ENCODE assay signal across 1 cellular context in genomic region chr19:6576869-6577281, GRCh38.
TF ChIP-seq lines count a peak whose summit lies in the region.

No MANE protein-coding gene starts in this region.

TF ChIP-seq in K562, 482 proteins besides CTCF, POLR2A, EP300 and RAD21 (continues in another document):
- TF ChIP-seq E2F4 (CRISPR knock-in tag; IDR thresholded peaks at IDR 0.05; ENCODE audit: low read depth) = no peak
- no peak for TF ChIP-seq ZNF311 (CRISPR knock-in tag; IDR thresholded peaks at IDR 0.05)
- no peak for TF ChIP-seq GABPB1 (CRISPR knock-in tag; IDR thresholded peaks at IDR 0.05)
- TF ChIP-seq MGA (IDR thresholded peaks at IDR 0.05) = no peak
- TF ChIP-seq ZFX (CRISPR knock-in tag; IDR thresholded peaks at IDR 0.05) = no peak
- no peak for TF ChIP-seq NBN (IDR thresholded peaks at IDR 0.05; ENCODE audit: low read depth)
- 0 out of 2 replicates have a peak, but pooled peaks have one; percentile 36 for TF ChIP-seq CUX1 (CRISPR knock-in tag; IDR thresholded peaks at IDR 0.05)
- TF ChIP-seq SREBF1 (IDR thresholded peaks at IDR 0.05; ENCODE audit: borderline replicate concordance, low read depth, low read length) = no peak
- TF ChIP-seq ARNT (IDR thresholded peaks at IDR 0.05) = peak in 1 of 2 experiments; percentile 64; a peak in 1 of 4 replicates
- TF ChIP-seq SRSF3 (IDR thresholded peaks at IDR 0.05; ENCODE audit: insufficient read depth, low read length) = no peak
- no peak for TF ChIP-seq PPARD (CRISPR knock-in tag; IDR thresholded peaks at IDR 0.05)
- no peak for TF ChIP-seq MIER1 (IDR thresholded peaks at IDR 0.05; ENCODE audit: low read depth)
- TF ChIP-seq PHTF2 (CRISPR knock-in tag; IDR thresholded peaks at IDR 0.05) = no peak
- no peak for TF ChIP-seq RHOXF2B (CRISPR knock-in tag; conservative IDR thresholded peaks at IDR 0.05)
- TF ChIP-seq SP1 (CRISPR knock-in tag; IDR thresholded peaks at IDR 0.05) = 0 out of 2 replicates have a peak, but pooled peaks have one; percentile 38
- TF ChIP-seq KDM1A (IDR thresholded peaks at IDR 0.05) = peak; percentile 84 to 89
- TF ChIP-seq CGGBP1 (CRISPR knock-in tag; IDR thresholded peaks at IDR 0.05) = no peak
- no peak for TF ChIP-seq CREBBP (IDR thresholded peaks at IDR 0.05; ENCODE audit: low read depth, low read length)
- TF ChIP-seq DPF2 (IDR thresholded peaks at IDR 0.05) = peak; percentile 49; the same call in 1 of the 2 replicates
- no peak for TF ChIP-seq NONO (IDR thresholded peaks at IDR 0.05; ENCODE audit: low read depth in 2 of 2, low read length in 1 of 2)
- TF ChIP-seq CBFA2T3 (IDR thresholded peaks at IDR 0.05) = peak; percentile 88
- no peak for TF ChIP-seq SNIP1 (IDR thresholded peaks at IDR 0.05; ENCODE audit: low read depth)
- TF ChIP-seq SPI1 (IDR thresholded peaks at IDR 0.05; ENCODE audit: borderline replicate concordance, low read depth, low read length) = no peak
- TF ChIP-seq JUND (IDR thresholded peaks at IDR 0.05; ENCODE audit: borderline replicate concordance, low read depth, low read length) = no peak
- no peak for TF ChIP-seq JUND (tag; IDR thresholded peaks at IDR 0.05; ENCODE audit: borderline replicate concordance, low read depth, low read length)
- no peak for TF ChIP-seq SAP30 (IDR thresholded peaks at IDR 0.05; ENCODE audit: borderline replicate concordance, insufficient read depth, low read depth, low read length, poor library complexity, severe bottlenecking)
- no peak for TF ChIP-seq ZSCAN29 (IDR thresholded peaks at IDR 0.05)
- no peak for TF ChIP-seq HNRNPLL (IDR thresholded peaks at IDR 0.05; ENCODE audit: low read depth, low read length, poor library complexity, severe bottlenecking)
- no peak for TF ChIP-seq ZNF174 (CRISPR knock-in tag; IDR thresholded peaks at IDR 0.05)
- peak; percentile 57 for TF ChIP-seq NFIC (IDR thresholded peaks at IDR 0.05)
- TF ChIP-seq EP400 (IDR thresholded peaks at IDR 0.05) = no peak
- no peak for TF ChIP-seq MAZ (CRISPR knock-in tag; conservative IDR thresholded peaks at IDR 0.05 in 1 of 2, IDR thresholded peaks at IDR 0.05 in 1 of 2)
- 0 out of 2 replicates have a peak, but pooled peaks have one; percentile 22 for TF ChIP-seq SMARCE1 (IDR thresholded peaks at IDR 0.05)
- no peak for TF ChIP-seq HIVEP1 (CRISPR knock-in tag; IDR thresholded peaks at IDR 0.05)
- TF ChIP-seq PCBP2 (IDR thresholded peaks at IDR 0.05; ENCODE audit: low read depth, low read length, poor library complexity, severe bottlenecking) = no peak
- no peak for TF ChIP-seq MLLT1 (IDR thresholded peaks at IDR 0.05)
- peak; percentile 92 for TF ChIP-seq PKNOX1 (IDR thresholded peaks at IDR 0.05)
- no peak for TF ChIP-seq BHLHE40 (IDR thresholded peaks at IDR 0.05; ENCODE audit: low read length)
- peak in 1 of 2 experiments; percentile 35; a peak in 1 of 4 replicates for TF ChIP-seq HDAC1 (IDR thresholded peaks at IDR 0.05)
- no peak for TF ChIP-seq ZNF431 (CRISPR knock-in tag; IDR thresholded peaks at IDR 0.05)
- TF ChIP-seq IRF9 (tag; IDR thresholded peaks at IDR 0.05) = no peak
- TF ChIP-seq NFATC3 (IDR thresholded peaks at IDR 0.05) = no peak
- no peak for TF ChIP-seq OTX1 (CRISPR knock-in tag; IDR thresholded peaks at IDR 0.05)
- TF ChIP-seq FOS (IDR thresholded peaks at IDR 0.05; ENCODE audit: extremely low read depth, insufficient read length) = no peak
- TF ChIP-seq ZNF668 (CRISPR knock-in tag; IDR thresholded peaks at IDR 0.05) = peak; percentile 63; the same call in 1 of the 2 replicates
- TF ChIP-seq TRIM24 (IDR thresholded peaks at IDR 0.05) = peak; percentile 47 to 48; a peak in 2 of 4 replicates
- no peak for TF ChIP-seq ZNF408 (CRISPR knock-in tag; IDR thresholded peaks at IDR 0.05; ENCODE audit: low read depth)
